ENCODE assay signal across 25 cellular contexts in the genomic region with DNA sequence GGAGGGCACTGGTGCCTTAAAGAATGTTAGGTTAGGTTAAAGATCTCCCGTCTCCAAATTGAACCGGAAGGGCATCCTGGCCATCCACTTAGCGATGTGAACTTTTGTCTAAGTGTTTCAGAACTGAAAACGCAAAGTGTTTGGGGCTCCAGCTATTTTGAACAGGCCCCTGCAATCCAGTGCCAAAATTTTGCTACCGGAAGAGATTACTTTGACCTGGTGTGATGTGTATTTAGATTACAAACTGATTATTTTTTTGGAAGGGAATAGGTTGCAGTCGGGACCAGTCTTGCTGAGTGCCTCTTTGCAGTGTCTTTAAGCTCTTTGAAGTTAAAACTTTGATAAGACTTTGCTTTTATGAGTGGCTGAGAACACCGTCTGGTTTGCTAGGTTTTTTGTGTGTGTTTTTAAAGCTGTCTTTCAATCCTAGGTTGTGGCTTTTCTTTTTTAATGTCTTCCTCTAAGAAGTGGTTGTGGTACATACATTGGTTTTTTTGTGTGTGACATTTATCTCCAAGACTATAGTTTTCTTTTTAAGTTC.
DNase-seq lines count a peak whose midpoint lies in the region; ATAC-seq and TF ChIP-seq lines count a peak whose summit lies in the region.
"Had no signal": no experiment of that assay in that cellular context is flagged by ENCODE, and none has a peak within 500 bp of the region (broad histone marks: within the 10 kb centered on the region; RNA-seq: fewer than 3 reads in every experiment).

No MANE protein-coding gene starts in this region.

- no peaks in the 10 kb centered on the region for H3K36me3 Mint-ChIP-seq in activated CD8-positive, alpha-beta memory T cell treated with anti-CD3 and anti-CD28 coated beads, Interleukin-2, amount 10 ng/mL, durations not matched to agents 7 days and 5 days
- no peaks in the 10 kb centered on the region for H3K36me3 Mint-ChIP-seq in CD8-positive, alpha-beta T cell
- no peaks in the 10 kb centered on the region for H3K36me3 Mint-ChIP-seq in activated T-helper 1 cell treated with anti-CD3 and anti-CD28 coated beads, Interleukin-12 subunit alpha, Interleukin-12 subunit beta, Interleukin-2, Interleukin-4 antibody, amounts not matched to agents 30 ng/mL and 10 ng/mL and 1 ng/mL, durations not matched to agents 14 hours and 24 hours and 36 hours (ENCODE audit: low read depth)
- H3K36me3 Mint-ChIP-seq in Caco-2 (ENCODE audit: insufficient read depth, unreplicated experiment) = no peaks in the 10 kb centered on the region

- no peak for ATAC-seq in activated CD8-positive, alpha-beta memory T cell treated with anti-CD3 and anti-CD28 coated beads, Interleukin-2, amount 10 ng/mL, durations not matched to agents 7 days and 5 days
- peak; percentile 36 for ATAC-seq in CD8-positive, alpha-beta T cell
- ATAC-seq in HG03571 (IDR thresholded peaks at IDR 0.05; ENCODE audit: unreplicated experiment) = no peak
- ATAC-seq: gastroesophageal sphincter; GM12878; stimulated activated naive B cell treated with anti-CD40 and anti-IgM and Interleukin-4, amounts not matched to agents 10 μg/mL and 1 μg/mL and 100 μg/mL, for 72 hours had no signal

- no peaks in the 10 kb centered on the region for H3K9me3 Mint-ChIP-seq in activated CD8-positive, alpha-beta memory T cell treated with anti-CD3 and anti-CD28 coated beads, Interleukin-2, amount 10 ng/mL, durations not matched to agents 7 days and 5 days (ENCODE audit: low read depth)
- no peaks in the 10 kb centered on the region for H3K9me3 Mint-ChIP-seq in CD8-positive, alpha-beta T cell
- H3K9me3 Mint-ChIP-seq in activated T-helper 1 cell treated with anti-CD3 and anti-CD28 coated beads, Interleukin-12 subunit alpha, Interleukin-12 subunit beta, Interleukin-2, Interleukin-4 antibody, amounts not matched to agents 30 ng/mL and 10 ng/mL and 1 ng/mL, durations not matched to agents 14 hours and 24 hours and 36 hours = no peaks in the 10 kb centered on the region
- no peaks in the 10 kb centered on the region for H3K9me3 Mint-ChIP-seq in Caco-2 (ENCODE audit: unreplicated experiment)

- H3K4me3 Mint-ChIP-seq in activated CD8-positive, alpha-beta memory T cell treated with anti-CD3 and anti-CD28 coated beads, Interleukin-2, amount 10 ng/mL, durations not matched to agents 7 days and 5 days = no peak overlapping the region
- H3K4me3 Mint-ChIP-seq in CD8-positive, alpha-beta T cell = peak overlapping the region; percentile 65
- peak overlapping the region; percentile 27 for H3K4me3 Mint-ChIP-seq in activated T-helper 1 cell treated with anti-CD3 and anti-CD28 coated beads, Interleukin-12 subunit alpha, Interleukin-12 subunit beta, Interleukin-2, Interleukin-4 antibody, amounts not matched to agents 30 ng/mL and 10 ng/mL and 1 ng/mL, durations not matched to agents 14 hours and 24 hours and 36 hours
- no peak overlapping the region for H3K4me3 Mint-ChIP-seq in Caco-2 (ENCODE audit: unreplicated experiment)
- H3K4me3 Mint-ChIP-seq: nephron; stimulated activated naive B cell treated with anti-CD40 and anti-IgM and Interleukin-4, amounts not matched to agents 10 μg/mL and 1 μg/mL and 100 μg/mL, for 72 hours had no signal

- intact Hi-C loops in CD8-positive, alpha-beta T cell (cut with DNase I, micrococcal nuclease) = loop anchor here in 1 of 2 experiments (5.0 kb wide), 1 partner anchor 1853 kb away; no protein-coding TSS in a partner anchor
- intact Hi-C loops in activated T-helper 1 cell treated with anti-CD3 and anti-CD28 coated beads, Interleukin-12 subunit alpha, Interleukin-12 subunit beta, Interleukin-2, Interleukin-4 antibody, amounts not matched to agents 30 ng/mL and 10 ng/mL and 1 ng/mL, durations not matched to agents 14 hours and 24 hours and 36 hours (cut with micrococcal nuclease) = loop anchor here (5.0 kb wide), 1 partner anchor 1903 kb away; no protein-coding TSS in a partner anchor
- intact Hi-C loops in Caco-2 (cut with micrococcal nuclease; ENCODE audit: unreplicated experiment) = no loop called here

- POLR2A ChIA-PET in CD8-positive, alpha-beta T cell (lab: Charles Lee) = no interaction called here
- POLR2A ChIA-PET in Caco-2 (lab: Charles Lee) = no interaction called here

- peak overlapping the region in 1 of 2 donors; percentile 77 for H3K9ac ChIP-seq in liver (ENCODE audit: low read depth in 1 of 2, low read length in 2 of 2)
- H3K9ac ChIP-seq: BLaER1 treated with 17β-estradiol and CSF1 and Interleukin-3, amounts not matched to agents 10 nM and 100 nM had no signal

- peaks cover 18% of the 10 kb centered on the region for H3K4me1 Mint-ChIP-seq in activated CD8-positive, alpha-beta memory T cell treated with anti-CD3 and anti-CD28 coated beads, Interleukin-2, amount 10 ng/mL, durations not matched to agents 7 days and 5 days
- peaks cover 20% of the 10 kb centered on the region for H3K4me1 Mint-ChIP-seq in CD8-positive, alpha-beta T cell (ENCODE audit: low read depth)
- H3K4me1 Mint-ChIP-seq in activated T-helper 1 cell treated with anti-CD3 and anti-CD28 coated beads, Interleukin-12 subunit alpha, Interleukin-12 subunit beta, Interleukin-2, Interleukin-4 antibody, amounts not matched to agents 30 ng/mL and 10 ng/mL and 1 ng/mL, durations not matched to agents 14 hours and 24 hours and 36 hours (ENCODE audit: low read depth) = peaks cover 27% of the 10 kb centered on the region
- no peaks in the 10 kb centered on the region for H3K4me1 Mint-ChIP-seq in Caco-2 (ENCODE audit: low read depth, unreplicated experiment)
- H3K4me1 Mint-ChIP-seq: nephron had no signal

- no TSS peak for BruUV-seq in Caco-2 (replicated peaks; lab: Mats Ljungman, UMichigan)

- peaks cover 5% of the 10 kb centered on the region for H3K27me3 ChIP-seq in CD8-positive, alpha-beta T cell (ENCODE audit: insufficient read depth, low read length)
- H3K27me3 ChIP-seq in liver (ENCODE audit: control insufficient read depth in 4 of 4, insufficient read depth in 4 of 4, low read length in 3 of 4) (no peaks in the 10 kb centered on the region), Caco-2 (replicated peaks; ENCODE audit: control insufficient read depth, insufficient read depth, low read length) (no peaks in the 10 kb centered on the region)
- H3K27me3 ChIP-seq: MG63, thyroid gland had no signal

- no peak for DNase-seq in activated CD8-positive, alpha-beta memory T cell treated with anti-CD3 and anti-CD28 coated beads, Interleukin-2, amount 10 ng/mL, durations not matched to agents 7 days and 5 days
- DNase-seq in activated CD8-positive, alpha-beta memory T cell treated with anti-CD3 and anti-CD28 coated beads for 24 hours = no peak
- DNase-seq in CD8-positive, alpha-beta T cell = no peak
- DNase-seq in activated T-helper 1 cell treated with anti-CD3 and anti-CD28 coated beads, Interleukin-12 subunit alpha, Interleukin-12 subunit beta, Interleukin-2, Interleukin-4 antibody, amounts not matched to agents 30 ng/mL and 10 ng/mL and 1 ng/mL, durations not matched to agents 14 hours and 24 hours and 36 hours (ENCODE audit: low spot score) = no peak
- DNase-seq in Caco-2 (no peak), NCI-H2171 (lab: John Stamatoyannopoulos, UW) (no peak)
- DNase-seq: aorta; DMS153; IMR-90; mesenchymal stem cell; MG63; NCI-H146; NCI-H526; stimulated activated CD4-positive, alpha-beta T cell treated with anti-CD3 and anti-CD28 coated beads, Interleukin-1b, Interleukin-23, amount 100 ng/mL, for 48 hours; stimulated activated naive B cell treated with anti-CD40 and anti-IgM and Interleukin-4, amounts not matched to agents 10 μg/mL and 1 μg/mL and 100 μg/mL, for 72 hours; thyroid gland had no signal

- peak overlapping the region; percentile 18 for H3K27ac Mint-ChIP-seq in activated CD8-positive, alpha-beta memory T cell treated with anti-CD3 and anti-CD28 coated beads, Interleukin-2, amount 10 ng/mL, durations not matched to agents 7 days and 5 days
- H3K27ac Mint-ChIP-seq in CD8-positive, alpha-beta T cell = no peak overlapping the region
- H3K27ac Mint-ChIP-seq in activated T-helper 1 cell treated with anti-CD3 and anti-CD28 coated beads, Interleukin-12 subunit alpha, Interleukin-12 subunit beta, Interleukin-2, Interleukin-4 antibody, amounts not matched to agents 30 ng/mL and 10 ng/mL and 1 ng/mL, durations not matched to agents 14 hours and 24 hours and 36 hours = peak overlapping the region; percentile 63
- H3K27ac Mint-ChIP-seq in Caco-2 (ENCODE audit: unreplicated experiment) = no peak overlapping the region
- H3K27ac Mint-ChIP-seq: nephron; stimulated activated naive B cell treated with anti-CD40 and anti-IgM and Interleukin-4, amounts not matched to agents 10 μg/mL and 1 μg/mL and 100 μg/mL, for 72 hours had no signal

- TF ChIP-seq RAD21 in liver (IDR thresholded peaks at IDR 0.05) = no peak

- no peaks in the 10 kb centered on the region for H3K36me3 ChIP-seq in CD8-positive, alpha-beta T cell (ENCODE audit: insufficient read depth, low read length)
- H3K36me3 ChIP-seq in liver (ENCODE audit: control insufficient read depth in 4 of 4, insufficient read depth in 3 of 4, low read depth in 1 of 4, low read length in 3 of 4) (no peaks in the 10 kb centered on the region), Caco-2 (ENCODE audit: control insufficient read depth, insufficient read depth, low read length) (no peaks in the 10 kb centered on the region)
- H3K36me3 ChIP-seq: BLaER1 treated with 17β-estradiol and CSF1 and Interleukin-3, amounts not matched to agents 10 nM and 100 nM; esophagus muscularis mucosa; gastroesophageal sphincter; MG63; thyroid gland had no signal

- H3K9me3 ChIP-seq in CD8-positive, alpha-beta T cell (ENCODE audit: low read length) = no peaks in the 10 kb centered on the region
- no peaks in the 10 kb centered on the region for H3K9me3 ChIP-seq in liver (ENCODE audit: control insufficient read depth in 4 of 4, low read length in 3 of 4)
- 0 out of 2 replicates have a peak, but pooled peaks cover 4% of the 10 kb centered on the region for H3K9me3 ChIP-seq in Caco-2
- H3K9me3 ChIP-seq: gastroesophageal sphincter, MG63, thyroid gland had no signal

- CTCF ChIA-PET in activated CD8-positive, alpha-beta memory T cell treated with anti-CD3 and anti-CD28 coated beads, Interleukin-2, amount 10 ng/mL, durations not matched to agents 7 days and 5 days (lab: Charles Lee) = interaction anchor here (1.0 to 1.1 kb wide), 2 partner anchors 39 to 1904 kb away, joined by 3 read pairs; no protein-coding TSS in a partner anchor
- CTCF ChIA-PET in CD8-positive, alpha-beta T cell (lab: Charles Lee) = interaction anchor here (1.5 to 2.1 kb wide), 2 partner anchors 36 to 38 kb away, joined by 3 to 5 read pairs; no protein-coding TSS in a partner anchor
- CTCF ChIA-PET in Caco-2 (lab: Charles Lee) = no interaction called here

- H3K27me3 Mint-ChIP-seq in activated CD8-positive, alpha-beta memory T cell treated with anti-CD3 and anti-CD28 coated beads, Interleukin-2, amount 10 ng/mL, durations not matched to agents 7 days and 5 days = peaks cover 10% of the 10 kb centered on the region
- peaks cover 9% of the 10 kb centered on the region for H3K27me3 Mint-ChIP-seq in CD8-positive, alpha-beta T cell (ENCODE audit: low read depth)
- H3K27me3 Mint-ChIP-seq in activated T-helper 1 cell treated with anti-CD3 and anti-CD28 coated beads, Interleukin-12 subunit alpha, Interleukin-12 subunit beta, Interleukin-2, Interleukin-4 antibody, amounts not matched to agents 30 ng/mL and 10 ng/mL and 1 ng/mL, durations not matched to agents 14 hours and 24 hours and 36 hours (ENCODE audit: insufficient read depth) = peaks cover 12% of the 10 kb centered on the region
- no peaks in the 10 kb centered on the region for H3K27me3 Mint-ChIP-seq in Caco-2 (ENCODE audit: insufficient read depth, unreplicated experiment)

- H3K4me3 ChIP-seq in CD8-positive, alpha-beta T cell (ENCODE audit: low read depth, low read length) = no peak overlapping the region
- H3K4me3 ChIP-seq in liver (ENCODE audit: low read depth in 1 of 3, low read length in 3 of 3) = peak overlapping the region in 1 of 3 donors; percentile 66
- H3K4me3 ChIP-seq in Caco-2 (ENCODE audit: low read depth, low read length) = no peak overlapping the region
- H3K4me3 ChIP-seq: BLaER1 treated with 17β-estradiol and CSF1 and Interleukin-3, amounts not matched to agents 10 nM and 100 nM; esophagus muscularis mucosa; gastroesophageal sphincter; GM12878; MG63; thyroid gland had no signal

- H3K4me1 ChIP-seq in CD8-positive, alpha-beta T cell (ENCODE audit: insufficient read depth, low read length) = peaks cover 35% of the 10 kb centered on the region
- H3K4me1 ChIP-seq in liver (ENCODE audit: control insufficient read depth in 4 of 4, insufficient read depth in 4 of 4, low read length in 3 of 4) (peaks cover 5 to 76% (median 49%) of the 10 kb centered on the region in 4 donors), Caco-2 (no peaks in the 10 kb centered on the region)
- H3K4me1 ChIP-seq: esophagus muscularis mucosa, gastroesophageal sphincter, thyroid gland had no signal

- WGBS in liver = 45% methylated on average over 7 of the region's 7 CpGs

- no peak for TF ChIP-seq CTCF in CD8-positive, alpha-beta T cell (IDR thresholded peaks at IDR 0.05)
- TF ChIP-seq CTCF in liver (IDR thresholded peaks at IDR 0.05; ENCODE audit: low read depth, low read length, missing input control) (no peak), Caco-2 (IDR thresholded peaks at IDR 0.05; ENCODE audit: insufficient read depth in 1 of 2, low read depth in 1 of 2, low read length in 1 of 2, severe bottlenecking in 1 of 2, unreplicated experiment in 1 of 2) (no peak)

- H3K27ac ChIP-seq in CD8-positive, alpha-beta T cell (ENCODE audit: low read depth, low read length) = no peak overlapping the region
- peak overlapping the region; percentile 49 to 68 for H3K27ac ChIP-seq in liver (ENCODE audit: low read depth in 1 of 2, low read length in 2 of 2)
- H3K27ac ChIP-seq: BLaER1 treated with 17β-estradiol and CSF1 and Interleukin-3, amounts not matched to agents 10 nM and 100 nM; esophagus muscularis mucosa; gastroesophageal sphincter; HL-60; RWPE1; thyroid gland had no signal

Comparison
In these comparisons a context has a peak if more than half of its experiments do, and no peak if none do; other contexts are left out.
1. H3K27ac Mint-ChIP-seq: peak in activated CD8-positive, alpha-beta memory T cell treated with anti-CD3 and anti-CD28 coated beads, Interleukin-2, amount 10 ng/mL, durations not matched to agents 7 days and 5 days (single experiment) and activated T-helper 1 cell treated with anti-CD3 and anti-CD28 coated beads, Interleukin-12 subunit alpha, Interleukin-12 subunit beta, Interleukin-2, Interleukin-4 antibody, amounts not matched to agents 30 ng/mL and 10 ng/mL and 1 ng/mL, durations not matched to agents 14 hours and 24 hours and 36 hours (single experiment); none in CD8-positive, alpha-beta T cell (single experiment) and Caco-2 (single experiment).
2. H3K4me3 Mint-ChIP-seq: peak in CD8-positive, alpha-beta T cell (single experiment) and activated T-helper 1 cell treated with anti-CD3 and anti-CD28 coated beads, Interleukin-12 subunit alpha, Interleukin-12 subunit beta, Interleukin-2, Interleukin-4 antibody, amounts not matched to agents 30 ng/mL and 10 ng/mL and 1 ng/mL, durations not matched to agents 14 hours and 24 hours and 36 hours (single experiment); none in activated CD8-positive, alpha-beta memory T cell treated with anti-CD3 and anti-CD28 coated beads, Interleukin-2, amount 10 ng/mL, durations not matched to agents 7 days and 5 days (single experiment) and Caco-2 (single experiment).